ENCODE assay signal across 8 cellular contexts in genomic region chr19:2494084-2494446, GRCh38. TPM values are rescaled to one million over a fixed set of nuclear protein-coding genes. Genes with fewer than 3 reads are reported as not detected.
DNase-seq lines count a peak whose midpoint lies in the region; ATAC-seq, FAIRE-seq and TF ChIP-seq lines count a peak whose summit lies in the region.

No MANE protein-coding gene starts in this region.

- H3K27me3 ChIP-seq in Caco-2 (replicated peaks; ENCODE audit: control insufficient read depth, insufficient read depth, low read length) (no peaks in the 10 kb centered on the region), PC-3 (ENCODE audit: low read length) (no peaks in the 10 kb centered on the region), H1 (replicated peaks in 1 of 4; ENCODE audit: control insufficient read depth in 3 of 4, extremely low read depth in 1 of 4, insufficient read depth in 3 of 4, low read length in 3 of 4) (peaks cover 9 to 45% (median 29%) of the 10 kb centered on the region in 4 experiments), osteoblast (ENCODE audit: insufficient read depth, low read length) (no peaks in the 10 kb centered on the region)

- H3K36me3 Mint-ChIP-seq in Caco-2 (ENCODE audit: insufficient read depth, unreplicated experiment): peaks cover 5% of the 10 kb centered on the region

- no peaks in the 10 kb centered on the region for H3K79me1 ChIP-seq in H1 (ENCODE audit: low read depth, low read length)

- no peak for TF ChIP-seq POLR2A in H1 (IDR thresholded peaks at IDR 0.05; ENCODE audit: control extremely low read depth in 1 of 2, low read depth in 2 of 2, low read length in 2 of 2)
- no peak for TF ChIP-seq POLR2A in GM18505 (IDR thresholded peaks at IDR 0.05; ENCODE audit: borderline replicate concordance, extremely low read depth, insufficient read depth, insufficient read length)

- H3K27ac Mint-ChIP-seq in Caco-2 (ENCODE audit: unreplicated experiment): no peak overlapping the region

- H3K4me1 ChIP-seq in Caco-2: peaks cover 32% of the 10 kb centered on the region
- H3K4me1 ChIP-seq in PC-3 (ENCODE audit: insufficient read depth, low read length): peaks cover 44% of the 10 kb centered on the region
- peaks cover 3 to 21% (median 14%) of the 10 kb centered on the region in 4 experiments for H3K4me1 ChIP-seq in H1 (replicated peaks in 1 of 4; ENCODE audit: control insufficient read depth in 3 of 4, insufficient read depth in 4 of 4, low read length in 3 of 4)
- H3K4me1 ChIP-seq in osteoblast (ENCODE audit: insufficient read depth, low read length): peaks cover 34% of the 10 kb centered on the region

- no peaks in the 10 kb centered on the region for H3K9me3 ChIP-seq in Caco-2
- no peaks in the 10 kb centered on the region for H3K9me3 ChIP-seq in PC-3 (ENCODE audit: low read length)
- no peaks in the 10 kb centered on the region for H3K9me3 ChIP-seq in H1 (ENCODE audit: insufficient read depth in 2 of 2, low read depth in 1 of 2, low read length in 1 of 2)
- no peaks in the 10 kb centered on the region for H3K9me3 ChIP-seq in osteoblast (ENCODE audit: low read depth, low read length)

- peaks cover 22% of the 10 kb centered on the region for H3K79me2 ChIP-seq in PC-3 (ENCODE audit: low read length)
- no peaks in the 10 kb centered on the region for H3K79me2 ChIP-seq in H1 (ENCODE audit: control insufficient read depth in 1 of 2, insufficient read depth in 2 of 2, low read length in 2 of 2)
- no peaks in the 10 kb centered on the region for H3K79me2 ChIP-seq in osteoblast (ENCODE audit: insufficient read depth, low read length)

- TF ChIP-seq EP300 in H1 (IDR thresholded peaks at IDR 0.05; ENCODE audit: borderline replicate concordance in 1 of 2, low read depth in 2 of 2, low read length in 2 of 2): no peak

- no peak for TF ChIP-seq RAD21 in H1 (IDR thresholded peaks at IDR 0.05 in 1 of 2, conservative IDR thresholded peaks at IDR 0.05 in 1 of 2; ENCODE audit: low read depth in 2 of 2, low read length in 2 of 2)

- peaks cover 8% of the 10 kb centered on the region; the same call in 1 of the 2 replicates for H3K23me2 ChIP-seq in H1 (ENCODE audit: low read depth, low read length)

- H2BK20ac ChIP-seq in H1 (ENCODE audit: low read length): no peak overlapping the region

- no peak for DNase-seq in Caco-2
- DNase-seq in PC-3: peak; percentile 38
- DNase-seq in H1 (ENCODE audit: low read depth in 1 of 2, low spot score in 2 of 2): no peak
- peak; percentile 98 for DNase-seq in osteoblast (ENCODE audit: insufficient read length, low spot score, missing footprints)
- no peak for DNase-seq in NCI-H345 treated with DMSO at 0.1 percent for 48 hours (lab: John Stamatoyannopoulos, UW; ENCODE audit: unreplicated experiment)

- peak overlapping the region; percentile 15 for H3K4me3 Mint-ChIP-seq in Caco-2 (ENCODE audit: unreplicated experiment)

- no peak overlapping the region for H2BK120ac ChIP-seq in H1 (replicated peaks; ENCODE audit: low read depth, low read length)

- FAIRE-seq in H1 (lab: Jason Lieb, UNC): no peak

- H3K4me3 ChIP-seq in Caco-2 (ENCODE audit: low read depth, low read length) (peak overlapping the region; percentile 33; the same call in 1 of the 2 replicates), PC-3 (ENCODE audit: low read length) (peak overlapping the region; percentile 98), H1 (ENCODE audit: extremely low read depth in 1 of 4, insufficient read depth in 2 of 4, low read depth in 3 of 4, low read length in 4 of 4) (peak overlapping the region in 1 of 4 experiments; percentile 64; a peak in 2 of 8 replicates), osteoblast (ENCODE audit: insufficient read depth, low read length) (peak overlapping the region; percentile 79)

- 90% methylated on average over 21 of the region's 21 CpGs; no CpG with 5 or more reads in 1 of the 2 experiments for WGBS in H1 (ENCODE audit: extremely low coverage in 1 of 2, insufficient coverage in 1 of 2, insufficient read length in 1 of 2, insufficient replicate concordance in 2 of 2, low coverage in 1 of 2, low lambda C conversion rate in 2 of 2, missing lambda C conversion rate in 1 of 2), 2 experiments

- H3K4me2 ChIP-seq in PC-3 (ENCODE audit: low read length): peak overlapping the region; percentile 98
- peak overlapping the region; percentile 44 to 89; a peak in 2 of 4 replicates for H3K4me2 ChIP-seq in H1 (ENCODE audit: insufficient read depth in 1 of 2, low read depth in 2 of 2, low read length in 2 of 2)
- H3K4me2 ChIP-seq in osteoblast (ENCODE audit: insufficient read depth, low read length): peak overlapping the region; percentile 93

- H4K5ac ChIP-seq in H1 (ENCODE audit: insufficient read length, low read depth, low read length): no peak overlapping the region

- no peaks in the 10 kb centered on the region for H3K36me3 ChIP-seq in Caco-2 (ENCODE audit: control insufficient read depth, insufficient read depth, low read length)
- H3K36me3 ChIP-seq in PC-3 (ENCODE audit: low read depth, low read length): no peaks in the 10 kb centered on the region
- no peaks in the 10 kb centered on the region for H3K36me3 ChIP-seq in H1 (ENCODE audit: control insufficient read depth in 2 of 4, insufficient read depth in 4 of 4, low read length in 3 of 4)
- no peaks in the 10 kb centered on the region for H3K36me3 ChIP-seq in osteoblast (ENCODE audit: insufficient read depth, low read length)

- H3K23ac ChIP-seq in H1 (ENCODE audit: insufficient read length): no peak overlapping the region

- intact Hi-C loops in Caco-2 (cut with micrococcal nuclease; ENCODE audit: unreplicated experiment): no loop called here
- intact Hi-C loops in PC-3 (cut with micrococcal nuclease): loop anchor here (2.0 kb wide), 1 partner anchor 47 kb away; no protein-coding TSS in a partner anchor

- no peak overlapping the region for H4K91ac ChIP-seq in H1 (replicated peaks; ENCODE audit: insufficient read length, low read length)

- TF ChIP-seq CTCF in Caco-2 (IDR thresholded peaks at IDR 0.05; ENCODE audit: insufficient read depth in 1 of 2, low read depth in 1 of 2, low read length in 1 of 2, severe bottlenecking in 1 of 2, unreplicated experiment in 1 of 2) (no peak), PC-3 (conservative IDR thresholded peaks at IDR 0.05; ENCODE audit: low read depth, low read length) (no peak), H1 (IDR thresholded peaks at IDR 0.05; ENCODE audit: control extremely low read depth in 1 of 3, insufficient read depth in 1 of 3, low read depth in 1 of 3, low read length in 3 of 3) (no peak), osteoblast (IDR thresholded peaks at IDR 0.05; ENCODE audit: extremely low read depth, low read depth, low read length) (no peak)

- H4K8ac ChIP-seq in H1 (ENCODE audit: extremely low read depth, insufficient read depth, low read length): no peak overlapping the region

- 0 out of 2 replicates have a peak overlapping the region, but pooled peaks have one; percentile 57 for H2AK5ac ChIP-seq in H1 (ENCODE audit: low read depth, low read length)

- no TSS peak for BruUV-seq in Caco-2 (replicated peaks; lab: Mats Ljungman, UMichigan)
- TSS peak; percentile 55 for BruUV-seq in PC-3 (replicated peaks; lab: Mats Ljungman, UMichigan)

- H3K9me2 ChIP-seq in PC-3 (replicated peaks; ENCODE audit: low read length): no peaks in the 10 kb centered on the region

- 0 out of 2 replicates have a peak overlapping the region, but pooled peaks have one; percentile 9 for H2BK5ac ChIP-seq in H1 (ENCODE audit: low read depth, low read length)

- H3K4ac ChIP-seq in H1 (replicated peaks; ENCODE audit: insufficient read length, low read depth, low read length): no peak overlapping the region

- H2BK15ac ChIP-seq in H1 (ENCODE audit: low read length): no peak overlapping the region

- peak overlapping the region; percentile 92 for H3K27ac ChIP-seq in PC-3 (ENCODE audit: low read length)
- no peak overlapping the region for H3K27ac ChIP-seq in H1 (ENCODE audit: low read depth, low read length)
- peak overlapping the region; percentile 86 for H3K27ac ChIP-seq in osteoblast (ENCODE audit: low read depth, low read length)

- H3F3A ChIP-seq in PC-3 (ENCODE audit: low read length, unreplicated experiment): no peaks in the 10 kb centered on the region

- H3K14ac ChIP-seq in H1 (ENCODE audit: insufficient read length): no peak overlapping the region

- H3K27me3 Mint-ChIP-seq in Caco-2 (ENCODE audit: insufficient read depth, unreplicated experiment): no peaks in the 10 kb centered on the region

- H3K9ac ChIP-seq in PC-3 (ENCODE audit: low read length) (peak overlapping the region; percentile 89), H1 (replicated peaks in 1 of 4; ENCODE audit: extremely low read depth in 1 of 4, low read depth in 3 of 4, low read length in 3 of 4) (no peak overlapping the region)

- H2BK12ac ChIP-seq in H1 (ENCODE audit: low read depth, low read length): 0 out of 2 replicates have a peak overlapping the region, but pooled peaks have one; percentile 76

- POLR2A ChIA-PET in Caco-2 (lab: Charles Lee) (interaction anchor here (3.2 kb wide), 1 partner anchor 18 kb away, joined by 15 read pairs; the partner anchor contains the start of gene GADD45B), PC-3 (lab: Charles Lee; ENCODE audit: unreplicated experiment) (interaction anchor here (0.7 to 1.4 kb wide), 2 partner anchors 9 to 47 kb away, joined by 4 to 6 read pairs; no protein-coding TSS in a partner anchor), H1 (lab: Charles Lee; ENCODE audit: partially characterized antibody) (interaction anchor here (0.7 to 16.3 kb wide), 4 partner anchors 9 to 85 kb away, joined by 3 to 216 read pairs (median 4); partner anchors contain the start of gene GADD45B)

- H4K20me1 ChIP-seq in PC-3 (ENCODE audit: low read length): no peaks in the 10 kb centered on the region
- peaks cover 2 to 3% of the 10 kb centered on the region in 2 experiments for H4K20me1 ChIP-seq in H1 (replicated peaks in 1 of 2; ENCODE audit: control insufficient read depth in 1 of 2, insufficient read depth in 2 of 2, low read length in 2 of 2)
- no peaks in the 10 kb centered on the region for H4K20me1 ChIP-seq in osteoblast (ENCODE audit: insufficient read depth, low read length)

- peak overlapping the region; percentile 67; the same call in 1 of the 2 replicates for H2AFZ ChIP-seq in PC-3 (ENCODE audit: low read length)
- no peak overlapping the region for H2AFZ ChIP-seq in H1 (ENCODE audit: low read length)
- peak overlapping the region; percentile 74 for H2AFZ ChIP-seq in osteoblast (ENCODE audit: low read length)

- H3K18ac ChIP-seq in H1 (ENCODE audit: extremely low read depth, low read length): no peak overlapping the region

- CTCF ChIA-PET in Caco-2 (lab: Charles Lee): no interaction called here
- CTCF ChIA-PET in PC-3 (lab: Charles Lee): interaction anchor here (0.6 kb wide), 1 partner anchor 14 kb away, joined by 3 read pairs; no protein-coding TSS in a partner anchor
- CTCF ChIA-PET in H1 (lab: Charles Lee; ENCODE audit: partially characterized antibody): interaction anchor here (1.1 to 2.5 kb wide), 2 partner anchors 36 to 120 kb away, joined by 3 to 8 read pairs; no protein-coding TSS in a partner anchor

- H3K56ac ChIP-seq in H1 (replicated peaks; ENCODE audit: insufficient read length, low read depth, low read length): no peak overlapping the region

- peaks cover 9% of the 10 kb centered on the region for H3K4me1 Mint-ChIP-seq in Caco-2 (ENCODE audit: low read depth, unreplicated experiment)

- H3K9me3 Mint-ChIP-seq in Caco-2 (ENCODE audit: unreplicated experiment): no peaks in the 10 kb centered on the region

- ATAC-seq in PC-3 (peak; percentile 4), GM18505 (IDR thresholded peaks at IDR 0.05; ENCODE audit: unreplicated experiment) (no peak), HG03095 (IDR thresholded peaks at IDR 0.05; ENCODE audit: unreplicated experiment) (no peak), HG03521 (IDR thresholded peaks at IDR 0.05; ENCODE audit: unreplicated experiment) (no peak)

RNA-seq across cellular contexts. Expression of gene GADD45B, which starts 18.1 kb away (rescaled TPM):
- total RNA-seq in Caco-2 (2022) (20.2 and 23.8 TPM in 2 replicates), PC-3 (2014; rRNA removed) (137 and 154 TPM in 2 replicates), osteoblast (41.8 and 46.3 TPM in 2 replicates)
- total RNA-seq in H1 (2021; fragmentation: NEBNext Ultra II Directional; extraction: Animal tissue kit (Norgen Biotek cat#: 25700)): 11.0 and 11.4 TPM in 2 replicates
- polyA plus RNA-seq in H1 (2011; rRNA removed): 7.4 and 12.1 TPM in 2 replicates
- 12.6 TPM for polyA plus RNA-seq in H1 (2011; cell fraction: cytosol; rRNA removed)
- polyA plus RNA-seq in H1 (2011; cell fraction: nucleus; rRNA removed): 18.4 TPM
- 4.8 to 6.5 TPM (median 5.8 TPM) in 4 replicates for polyA plus RNA-seq in H1 (2012, experiment 1 of 2)
- polyA plus RNA-seq in H1 (2012, experiment 2 of 2): 5.3 TPM
- polyA plus RNA-seq in H1 (2013, experiment 1 of 2): 7.8 TPM
- polyA plus RNA-seq in H1 (2013, experiment 2 of 2): 8.5 TPM
- 7.5 and 8.3 TPM in 2 replicates for polyA minus RNA-seq in H1 (2011; rRNA and poly(A)+ RNA removed)
- 13.9 TPM for polyA minus RNA-seq in H1 (2011; cell fraction: cytosol; rRNA and poly(A)+ RNA removed)
- 47.7 TPM for polyA minus RNA-seq in H1 (2011; cell fraction: nucleus; rRNA and poly(A)+ RNA removed)

RNA-seq across cellular contexts. Expression of gene LMNB2, which starts 37.3 kb away (rescaled TPM):
- total RNA-seq in Caco-2 (2022): 128 and 130 TPM in 2 replicates
- 220 and 327 TPM in 2 replicates for total RNA-seq in PC-3 (2014; rRNA removed)
- total RNA-seq in H1 (2021; fragmentation: NEBNext Ultra II Directional; extraction: Animal tissue kit (Norgen Biotek cat#: 25700)): 177 and 179 TPM in 2 replicates
- 287 and 360 TPM in 2 replicates for polyA plus RNA-seq in H1 (2011; rRNA removed)
- 196 TPM for polyA plus RNA-seq in H1 (2011; cell fraction: cytosol; rRNA removed)
- polyA plus RNA-seq in H1 (2011; cell fraction: nucleus; rRNA removed): 187 TPM
- 154 to 165 TPM (median 162 TPM) in 4 replicates for polyA plus RNA-seq in H1 (2012, experiment 1 of 2)
- 174 TPM for polyA plus RNA-seq in H1 (2012, experiment 2 of 2)
- polyA plus RNA-seq in H1 (2013, experiment 1 of 2): 97.9 TPM
- polyA plus RNA-seq in H1 (2013, experiment 2 of 2): 98.3 TPM
- polyA minus RNA-seq in H1 (2011; rRNA and poly(A)+ RNA removed): 105 and 122 TPM in 2 replicates
- polyA minus RNA-seq in H1 (2011; cell fraction: cytosol; rRNA and poly(A)+ RNA removed): 69.9 TPM
- polyA minus RNA-seq in H1 (2011; cell fraction: nucleus; rRNA and poly(A)+ RNA removed): 36.0 TPM
- total RNA-seq in osteoblast: 24.2 and 24.6 TPM in 2 replicates

Comparison
In these comparisons a context has a peak if more than half of its experiments do, and no peak if none do; other contexts are left out.
1. DNase-seq: peak in PC-3 (single experiment) and osteoblast (single experiment); none in Caco-2 (0 of 2), H1 (0 of 2) and NCI-H345 treated with DMSO at 0.1 percent for 48 hours (single experiment).
2. Peak in every context shown above with its lines, with median percentiles within 50 percentile points of each other: H3K4me2 ChIP-seq.